28 cellular contexts compared by ENCODE assay signal in the genomic region with DNA sequence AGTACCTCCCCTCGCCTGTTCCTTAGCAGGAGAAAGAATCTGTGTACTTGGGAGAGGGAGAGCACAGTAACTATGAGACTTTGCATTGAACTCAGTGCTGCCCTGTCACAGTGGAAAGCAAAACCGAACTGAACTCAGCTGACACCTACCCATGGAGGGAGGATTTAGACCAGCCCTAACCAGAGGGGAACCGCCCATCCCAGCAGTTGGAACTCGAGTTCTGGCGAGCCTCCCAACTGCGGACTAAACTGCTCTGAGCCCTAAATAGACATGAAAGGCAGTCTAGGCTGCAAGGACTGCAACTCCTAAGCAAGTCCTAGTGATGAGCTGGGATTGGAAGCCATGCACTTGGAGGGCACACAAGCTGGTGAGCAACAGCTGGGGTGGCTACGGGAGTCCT.
A peak's percentile ranks its signal among the peaks of the same experiment; 100 is the strongest.
DNase-seq lines count a peak whose midpoint lies in the region; ATAC-seq and TF ChIP-seq lines count a peak whose summit lies in the region.
"Had no signal": no experiment of that assay in that cellular context is flagged by ENCODE, and none has a peak within 500 bp of the region (broad histone marks: within the 10 kb centered on the region; RNA-seq: fewer than 3 reads in every experiment).

No MANE protein-coding gene starts in this region.

- H3K4me1 Mint-ChIP-seq in immature natural killer cell = peaks cover 1 to 2% of the 10 kb centered on the region in 2 donors
- H3K4me1 Mint-ChIP-seq: activated CD4-positive, alpha-beta T cell treated with anti-CD3 and anti-CD28 coated beads for 36 hours; CD4-positive, alpha-beta memory T cell; memory B cell; T-helper 17 cell had no signal

- H3K27me3 Mint-ChIP-seq in immature natural killer cell (ENCODE audit: low read depth in 3 of 3) = peaks cover 0 to 4% (median 0%) of the 10 kb centered on the region in 3 donors
- H3K27me3 Mint-ChIP-seq: activated CD4-positive, alpha-beta T cell treated with anti-CD3 and anti-CD28 coated beads for 36 hours; activated T-cell treated with anti-CD3 and anti-CD28 coated beads, Interleukin-2, amount 50 U/mL, for 24 hours; CD4-positive, alpha-beta memory T cell; memory B cell; progenitor cell of endocrine pancreas; stimulated activated naive B cell treated with anti-CD40 and anti-IgM and Interleukin-4, amounts not matched to agents 10 μg/mL and 1 μg/mL and 100 μg/mL, for 72 hours; T-helper 17 cell had no signal

- TF ChIP-seq EP300 in esophagus muscularis mucosa (IDR thresholded peaks at IDR 0.05) = no peak

- intact Hi-C loops in heart right ventricle (cut with DNase I) (no loop called here), psoas muscle (cut with DNase I) (no loop called here), esophagus muscularis mucosa (cut with DNase I) (no loop called here)

- H3K4me3 Mint-ChIP-seq in immature natural killer cell = no peak overlapping the region
- H3K4me3 Mint-ChIP-seq: activated CD4-positive, alpha-beta T cell treated with anti-CD3 and anti-CD28 coated beads for 36 hours; activated T-cell treated with anti-CD3 and anti-CD28 coated beads, Interleukin-2, amount 50 U/mL, for 24 hours; CD4-positive, alpha-beta memory T cell; H9; memory B cell; stimulated activated naive B cell treated with anti-CD40 and anti-IgM and Interleukin-4, amounts not matched to agents 10 μg/mL and 1 μg/mL and 100 μg/mL, for 72 hours; T-helper 17 cell had no signal

- H3K4me3 ChIP-seq in BLaER1 (no peak overlapping the region), heart right ventricle (no peak overlapping the region), psoas muscle (no peak overlapping the region), esophagus muscularis mucosa (no peak overlapping the region)
- H3K4me3 ChIP-seq: body of pancreas, SJSA1, skin epidermis, vagina had no signal

- H3K27ac ChIP-seq in BLaER1 (0 out of 2 replicates have a peak overlapping the region, but pooled peaks have one; percentile 27), heart right ventricle (no peak overlapping the region), psoas muscle (no peak overlapping the region), esophagus muscularis mucosa (replicated peaks in 1 of 4) (no peak overlapping the region)
- H3K27ac ChIP-seq: body of pancreas, neutrophil, SJSA1, vagina had no signal

- H3K36me3 Mint-ChIP-seq in immature natural killer cell = peaks cover 0 to 4% (median 0%) of the 10 kb centered on the region in 3 donors
- H3K36me3 Mint-ChIP-seq: memory B cell had no signal

- TF ChIP-seq POLR2A in esophagus muscularis mucosa (IDR thresholded peaks at IDR 0.05; ENCODE audit: low read depth) = no peak

- 35 to 54% methylated on average over 7 of the region's 7 CpGs for WGBS in heart right ventricle, 2 donors
- 32 to 53% (median 37%) methylated on average over 7 of the region's 7 CpGs for WGBS in psoas muscle, 3 donors
- 58% methylated on average over 4 of the region's 7 CpGs for WGBS in esophagus muscularis mucosa

- no peak for TF ChIP-seq CTCF in heart right ventricle (IDR thresholded peaks at IDR 0.05)
- no peak for TF ChIP-seq CTCF in psoas muscle (IDR thresholded peaks at IDR 0.05)
- TF ChIP-seq CTCF in esophagus muscularis mucosa (IDR thresholded peaks at IDR 0.05) = no peak

- in situ Hi-C loops in SK-MEL-5 (cut with HindIII; ENCODE audit: low pct_unique_long_range_greater_than_20kb, low sequenced_read_pairs) = no loop called here

- H3K27me3 ChIP-seq in BLaER1 = no peaks in the 10 kb centered on the region
- no peaks in the 10 kb centered on the region for H3K27me3 ChIP-seq in heart right ventricle
- H3K27me3 ChIP-seq in psoas muscle (ENCODE audit: insufficient read depth in 3 of 3, low read length in 2 of 3) = no peaks in the 10 kb centered on the region
- no peaks in the 10 kb centered on the region for H3K27me3 ChIP-seq in esophagus muscularis mucosa
- H3K27me3 ChIP-seq: body of pancreas, neutrophil, vagina had no signal

- H3K4me1 ChIP-seq in BLaER1 = peaks cover 60% of the 10 kb centered on the region
- peaks cover 0 to 4% (median 0%) of the 10 kb centered on the region in 9 donors for H3K4me1 ChIP-seq in heart right ventricle
- H3K4me1 ChIP-seq in psoas muscle = no peaks in the 10 kb centered on the region
- peaks cover 0 to 5% (median 2%) of the 10 kb centered on the region in 4 donors for H3K4me1 ChIP-seq in esophagus muscularis mucosa
- H3K4me1 ChIP-seq: body of pancreas, SJSA1, vagina had no signal

- peak; percentile 65 to 98 (median 88) for ATAC-seq in heart right ventricle
- ATAC-seq in psoas muscle = peak in 3 of 4 donors; percentile 65 to 84 (median 73)
- ATAC-seq: activated CD4-positive, alpha-beta T cell treated with anti-CD3 and anti-CD28 coated beads for 36 hours; body of pancreas; T-helper 17 cell had no signal

- H3K4me2 ChIP-seq in BLaER1 = peak overlapping the region; percentile 83

- H3K9me3 Mint-ChIP-seq in immature natural killer cell = peaks cover 14 to 38% (median 20%) of the 10 kb centered on the region in 6 donors

- H4K20me1 ChIP-seq in BLaER1 = no peaks in the 10 kb centered on the region

- peak overlapping the region; percentile 21; the same call in 1 of the 2 replicates for H3K9ac ChIP-seq in BLaER1

- H3K27ac Mint-ChIP-seq in immature natural killer cell = no peak overlapping the region
- H3K27ac Mint-ChIP-seq: activated CD4-positive, alpha-beta T cell treated with anti-CD3 and anti-CD28 coated beads for 36 hours; activated T-cell treated with anti-CD3 and anti-CD28 coated beads, Interleukin-2, amount 50 U/mL, for 24 hours; CD4-positive, alpha-beta memory T cell; H9; memory B cell; progenitor cell of endocrine pancreas; stimulated activated naive B cell treated with anti-CD40 and anti-IgM and Interleukin-4, amounts not matched to agents 10 μg/mL and 1 μg/mL and 100 μg/mL, for 72 hours; T-helper 17 cell had no signal

- DNase-seq in SK-MEL-5 (ENCODE audit: low read depth, low spot score) (peak; percentile 44), heart right ventricle (peak; percentile 39 to 55), psoas muscle (peak; percentile 25 to 46), esophagus muscularis mucosa (ENCODE audit: extremely low spot score) (no peak), immature natural killer cell (no peak), SKM-1 (lab: John Stamatoyannopoulos, UW; ENCODE audit: unreplicated experiment) (no peak)
- no peak for DNase-seq in stimulated activated CD4-positive, alpha-beta T cell treated with anti-CD3 and anti-CD28 coated beads, Interleukin-4, amount 100 ng/mL, for 1 hour
- DNase-seq: activated CD4-positive, alpha-beta T cell treated with anti-CD3 and anti-CD28 coated beads for 36 hours; activated CD8-positive, alpha-beta memory T cell treated with anti-CD3 and anti-CD28 coated beads for 24 hours; activated gamma-delta T cell treated with Interleukin-2 at 50 U/mL for 16 hours; activated T-cell treated with anti-CD3 and anti-CD28 coated beads, Interleukin-2, amount 50 U/mL, for 24 hours; body of pancreas; CD4-positive, alpha-beta memory T cell; effector CD8-positive, alpha-beta T cell; H9; KG1; kidney glomerular epithelial cell; NCI-H2171 treated with DMSO at 0.1 percent for 48 hours; stimulated activated CD4-positive, alpha-beta T cell treated with anti-CD3 and anti-CD28 coated beads, Interleukin-1b, Interleukin-23, amount 100 ng/mL, for 48 hours; stimulated activated naive B cell treated with anti-CD40 and anti-IgM and Interleukin-4, amounts not matched to agents 10 μg/mL and 1 μg/mL and 100 μg/mL, for 72 hours; T-helper 17 cell had no signal

- H3K36me3 ChIP-seq in BLaER1 (no peaks in the 10 kb centered on the region), heart right ventricle (no peaks in the 10 kb centered on the region), psoas muscle (ENCODE audit: insufficient read depth in 1 of 2, low read depth in 1 of 2) (no peaks in the 10 kb centered on the region), esophagus muscularis mucosa (no peaks in the 10 kb centered on the region)
- H3K36me3 ChIP-seq: neutrophil, SJSA1, vagina had no signal

- H3K9me3 ChIP-seq in BLaER1 = peaks cover 13% of the 10 kb centered on the region
- peaks cover 0 to 12% (median 0%) of the 10 kb centered on the region in 11 donors for H3K9me3 ChIP-seq in heart right ventricle
- no peaks in the 10 kb centered on the region for H3K9me3 ChIP-seq in psoas muscle
- peaks cover 0 to 13% (median 4%) of the 10 kb centered on the region in 4 donors for H3K9me3 ChIP-seq in esophagus muscularis mucosa
- H3K9me3 ChIP-seq: body of pancreas, SJSA1, vagina had no signal

Comparison
In these comparisons a context has a peak if more than half of its experiments do, and no peak if none do; other contexts are left out.
1. DNase-seq: peak in SK-MEL-5 (single experiment), heart right ventricle (2 of 2) and psoas muscle (2 of 2); none in esophagus muscularis mucosa (single experiment), immature natural killer cell (0 of 3), stimulated activated CD4-positive, alpha-beta T cell treated with anti-CD3 and anti-CD28 coated beads, Interleukin-4, amount 100 ng/mL, for 1 hour (single experiment) and SKM-1 (single experiment).